Comparison of ENCODE assay signal across 3 cellular contexts in genomic region chr3:196170296-196170695, GRCh38. TPM values are rescaled to one million over a fixed set of nuclear protein-coding genes. Genes with fewer than 3 reads are reported as not detected.
"Had no signal": no experiment of that assay in that cellular context is flagged by ENCODE, and none has a peak within 500 bp of the region (broad histone marks: within the 10 kb centered on the region; RNA-seq: fewer than 3 reads in every experiment).

No MANE protein-coding gene starts in this region.

RNA-seq across cellular contexts. Expression of gene ZDHHC19, which starts 40.9 kb away (rescaled TPM):
- total RNA-seq: HFFc6, HT-29, IMR-90 had no signal

RNA-seq across cellular contexts. Expression of gene SLC51A, which starts 46.0 kb away (rescaled TPM):
- total RNA-seq: HFFc6, HT-29, IMR-90 had no signal
- polyA plus RNA-seq: IMR-90 had no signal
